Comparison of ENCODE assay signal across 9 cellular contexts in the genomic region with DNA sequence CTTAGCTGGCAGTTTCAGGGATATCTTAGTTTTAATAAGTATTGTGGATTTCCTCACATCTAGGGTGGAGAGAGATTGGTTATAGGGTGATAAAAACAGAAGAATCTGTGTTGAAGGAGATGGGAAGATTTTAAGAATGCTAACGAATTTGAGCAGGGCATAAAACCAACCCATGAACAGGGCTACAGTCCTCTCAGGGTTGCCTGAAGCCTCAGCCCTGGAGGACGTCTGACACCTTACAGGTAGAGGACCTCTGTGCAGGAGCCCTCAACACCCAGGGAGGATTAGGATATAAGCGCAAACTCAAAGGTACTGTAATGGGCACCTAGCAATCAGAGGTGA. TPM values are rescaled to one million over a fixed set of nuclear protein-coding genes. Genes with fewer than 3 reads are reported as not detected.
DNase-seq lines count a peak whose midpoint lies in the region; ATAC-seq and TF ChIP-seq lines count a peak whose summit lies in the region.
"Had no signal": no experiment of that assay in that cellular context is flagged by ENCODE, and none has a peak within 500 bp of the region (broad histone marks: within the 10 kb centered on the region; RNA-seq: fewer than 3 reads in every experiment).

No MANE protein-coding gene starts in this region.

- H3K79me1 ChIP-seq in H9 (ENCODE audit: insufficient read depth, low read depth, low read length, poor library complexity, severe bottlenecking), result peaks cover 5% of the 10 kb centered on the region

- no peak overlapping the region for H3T11ph ChIP-seq in H9 (ENCODE audit: low read length)

- no peak overlapping the region for H3K27ac Mint-ChIP-seq in H9
- no peak overlapping the region for H3K27ac Mint-ChIP-seq in activated CD8-positive, alpha-beta T cell treated with anti-CD3 and anti-CD28 coated beads for 36 hours
- H3K27ac Mint-ChIP-seq: dendritic cell treated with granulocyte-macrophage colony-stimulating factor and Interleukin-4, amounts not matched to agents 40 ng/mL and 50 ng/mL, for 4 days had no signal

- POLR2A ChIA-PET in activated CD8-positive, alpha-beta T cell treated with anti-CD3 and anti-CD28 coated beads for 36 hours (lab: Charles Lee), result no interaction called here

- no peak overlapping the region for H2BK12ac ChIP-seq in H9 (ENCODE audit: insufficient read length, low read depth, low read length)

- H3K23ac ChIP-seq in H9 (ENCODE audit: insufficient read length, low read depth, low read length), result no peak overlapping the region

- H3K4me1 ChIP-seq in H9 (ENCODE audit: insufficient read depth, low read length), result peaks cover 2% of the 10 kb centered on the region; the same call in 1 of the 2 replicates

- H3K27me3 Mint-ChIP-seq in H9 (ENCODE audit: low read depth), result peaks cover 46% of the 10 kb centered on the region
- peaks cover 39% of the 10 kb centered on the region for H3K27me3 Mint-ChIP-seq in activated CD8-positive, alpha-beta T cell treated with anti-CD3 and anti-CD28 coated beads for 36 hours

- peaks cover 14 to 16% of the 10 kb centered on the region in 2 experiments for H3K4me1 Mint-ChIP-seq in H9
- H3K4me1 Mint-ChIP-seq in activated CD8-positive, alpha-beta T cell treated with anti-CD3 and anti-CD28 coated beads for 36 hours (ENCODE audit: low read depth), result no peaks in the 10 kb centered on the region

- H3K27me3 ChIP-seq in H9 (ENCODE audit: insufficient read depth, low read length) (no peaks in the 10 kb centered on the region), kidney epithelial cell (ENCODE audit: control insufficient read depth, insufficient read depth, low read length) (no peaks in the 10 kb centered on the region)

- H4K20me1 ChIP-seq in H9 (ENCODE audit: control insufficient read depth, insufficient read depth, insufficient read length), result no peaks in the 10 kb centered on the region

- H3K27ac ChIP-seq in H9 (ENCODE audit: insufficient read length, low read depth, low read length), result no peak overlapping the region

- H3K4me2 ChIP-seq in H9 (ENCODE audit: insufficient read depth, insufficient read length, low read length), result peak overlapping the region; percentile 45

- H2AFZ ChIP-seq in H9 (ENCODE audit: low read length), result peak overlapping the region; percentile 1

- H4K5ac ChIP-seq in H9 (ENCODE audit: insufficient read length, low read depth, low read length), result no peak overlapping the region

- peaks cover 0 to 5% (median 0%) of the 10 kb centered on the region in 3 experiments; a peak in 1 of 7 replicates for H3K36me3 Mint-ChIP-seq in H9 (ENCODE audit: insufficient read depth in 1 of 3, low read depth in 3 of 3)
- H3K36me3 Mint-ChIP-seq in activated CD8-positive, alpha-beta T cell treated with anti-CD3 and anti-CD28 coated beads for 36 hours (ENCODE audit: low read depth), result no peaks in the 10 kb centered on the region

- H3K9me3 ChIP-seq in H9 (ENCODE audit: control insufficient read depth, low read depth, low read length), result no peaks in the 10 kb centered on the region

- no peak overlapping the region for H3K9ac ChIP-seq in H9 (ENCODE audit: extremely low read depth, insufficient read length, low read length)

- no peak overlapping the region for H2BK120ac ChIP-seq in H9 (ENCODE audit: low read depth, low read length, poor library complexity, severe bottlenecking)

- no peaks in the 10 kb centered on the region for H3K36me3 ChIP-seq in kidney epithelial cell (ENCODE audit: control insufficient read depth, insufficient read depth, low read length)

- H2AK5ac ChIP-seq in H9 (ENCODE audit: insufficient read length, low read length), result no peak overlapping the region

- no peak overlapping the region for H3K18ac ChIP-seq in H9 (ENCODE audit: insufficient read length, low read depth, low read length)

- peak; percentile 27 for ATAC-seq in activated CD8-positive, alpha-beta T cell treated with anti-CD3 and anti-CD28 coated beads for 36 hours

- TF ChIP-seq POLR2A in lower leg skin (IDR thresholded peaks at IDR 0.05), result no peak

- DNase-seq in AG09309 (ENCODE audit: low read depth) (no peak), H9 (no peak), kidney epithelial cell (ENCODE audit: low read depth) (no peak), NCI-H748 (lab: John Stamatoyannopoulos, UW; ENCODE audit: unreplicated experiment) (no peak), SW 1271 (lab: John Stamatoyannopoulos, UW) (no peak), lower leg skin (ENCODE audit: low spot score in 2 of 2) (no peak)
- no peak for DNase-seq in activated CD8-positive, alpha-beta T cell treated with anti-CD3 and anti-CD28 coated beads for 36 hours
- no peak for DNase-seq in stimulated activated CD4-positive, alpha-beta T cell treated with anti-CD3 and anti-CD28 coated beads, Interleukin-2, amount 100 ng/mL, for 48 hours

- H4K8ac ChIP-seq in H9 (replicated peaks; ENCODE audit: insufficient read length, low read depth, low read length), result no peak overlapping the region

- H3K79me2 ChIP-seq in H9 (ENCODE audit: insufficient read depth, low read length), result peaks cover 8% of the 10 kb centered on the region; the same call in 1 of the 2 replicates

- no peak overlapping the region for H3K4ac ChIP-seq in H9 (ENCODE audit: low read depth, low read length)

- H3K9me3 Mint-ChIP-seq in H9, result peaks cover 10 to 12% of the 10 kb centered on the region in 2 experiments; a peak in 3 of 5 replicates
- no peaks in the 10 kb centered on the region for H3K9me3 Mint-ChIP-seq in activated CD8-positive, alpha-beta T cell treated with anti-CD3 and anti-CD28 coated beads for 36 hours
- H3K9me3 Mint-ChIP-seq: dendritic cell treated with granulocyte-macrophage colony-stimulating factor and Interleukin-4, amounts not matched to agents 40 ng/mL and 50 ng/mL, for 4 days had no signal

- no peak overlapping the region for H2BK5ac ChIP-seq in H9 (ENCODE audit: insufficient read length, low read length)

- no peak overlapping the region for H4K91ac ChIP-seq in H9 (ENCODE audit: insufficient read length, low read depth, low read length)

- no peak overlapping the region for H2BK20ac ChIP-seq in H9 (ENCODE audit: low read depth, low read length, poor library complexity, severe bottlenecking)

- H3K4me3 Mint-ChIP-seq in H9, result peak overlapping the region; percentile 64 to 68
- H3K4me3 Mint-ChIP-seq in activated CD8-positive, alpha-beta T cell treated with anti-CD3 and anti-CD28 coated beads for 36 hours, result peak overlapping the region; percentile 0
- H3K4me3 Mint-ChIP-seq: dendritic cell treated with granulocyte-macrophage colony-stimulating factor and Interleukin-4, amounts not matched to agents 40 ng/mL and 50 ng/mL, for 4 days had no signal

- CTCF ChIA-PET in activated CD8-positive, alpha-beta T cell treated with anti-CD3 and anti-CD28 coated beads for 36 hours (lab: Charles Lee), result no interaction called here

- no peak overlapping the region for H2BK15ac ChIP-seq in H9 (ENCODE audit: low read depth, low read length)

- intact Hi-C loops in activated CD8-positive, alpha-beta T cell treated with anti-CD3 and anti-CD28 coated beads for 36 hours (cut with micrococcal nuclease), result no loop called here
- intact Hi-C loops in lower leg skin (cut with DNase I; ENCODE audit: low total_unique reads), result no loop called here

- TF ChIP-seq CTCF in AG09309 (IDR thresholded peaks at IDR 0.05; ENCODE audit: control insufficient read depth, insufficient read depth, low read depth, low read length, missing control alignments), result no peak
- no peak for TF ChIP-seq CTCF in H9 (conservative IDR thresholded peaks at IDR 0.05)
- TF ChIP-seq CTCF in activated CD8-positive, alpha-beta T cell treated with anti-CD3 and anti-CD28 coated beads for 36 hours (IDR thresholded peaks at IDR 0.05), result no peak
- no peak for TF ChIP-seq CTCF in kidney epithelial cell (IDR thresholded peaks at IDR 0.05; ENCODE audit: insufficient read depth, low read length, poor library complexity, severe bottlenecking)
- no peak for TF ChIP-seq CTCF in lower leg skin (IDR thresholded peaks at IDR 0.05)

- WGBS in H9 (ENCODE audit: extremely low coverage, insufficient read length, low lambda C conversion rate), result no CpG with 5 or more reads among the region's 3 CpGs
- 4 to 8% methylated on average over 3 of the region's 3 CpGs for WGBS in lower leg skin, 2 donors

- no peak overlapping the region for H3K56ac ChIP-seq in H9 (ENCODE audit: insufficient read length, low read depth, low read length)

- H3K4me3 ChIP-seq in AG09309 (ENCODE audit: control insufficient read depth, low read depth, low read length), result peak overlapping the region; percentile 47
- H3K4me3 ChIP-seq in kidney epithelial cell (ENCODE audit: low read depth, low read length), result peak overlapping the region; percentile 48
- no peak overlapping the region for H3K4me3 ChIP-seq in lower leg skin (ENCODE audit: low read depth, poor library complexity, severe bottlenecking)

- no peak overlapping the region for H3K14ac ChIP-seq in H9 (ENCODE audit: insufficient read depth, low read length)

- peaks cover 3% of the 10 kb centered on the region for H3K23me2 ChIP-seq in H9 (ENCODE audit: insufficient read length, low read depth, low read length, poor library complexity, severe bottlenecking)

RNA-seq across cellular contexts. Expression of a gene that starts 0.5 kb away (rescaled TPM):
- total RNA-seq in H9 (2021) (20.7 and 22.2 TPM in 2 replicates), kidney epithelial cell (11.4 and 11.5 TPM in 2 replicates), lower leg skin (10 to 100 TPM in 1 of 4 donors, 1 to 10 TPM in 3; 3.4 to 12.8 (median 6.7) TPM)
- total RNA-seq in activated CD8-positive, alpha-beta T cell treated with anti-CD3 and anti-CD28 coated beads for 36 hours, result under 1 TPM; 0.07 to 0.09 TPM

Comparison
In these comparisons a context has a peak if more than half of its experiments do, and no peak if none do; other contexts are left out.
1. RNA of a gene that starts 0.5 kb away (total RNA-seq): 20.7 to 22.2 TPM in H9, 11.4 to 11.5 TPM in kidney epithelial cell and 3.4 to 12.8 TPM in lower leg skin; 0.07 to 0.09 TPM in activated CD8-positive, alpha-beta T cell treated with anti-CD3 and anti-CD28 coated beads for 36 hours; every median in the first group is over 4 times any median in the second.